1 cellular context compared by ENCODE assay signal in genomic region chr17:47279062-47279801, GRCh38.
TF ChIP-seq lines count a peak whose summit lies in the region.

No MANE protein-coding gene starts in this region.

TF ChIP-seq in GM12878, 131 proteins besides CTCF, POLR2A, EP300 and RAD21 (continued from another document and continues in another):
- TF ChIP-seq PRDM15 (CRISPR knock-in tag; IDR thresholded peaks at IDR 0.05) (no peak), NFXL1 (IDR thresholded peaks at IDR 0.05; ENCODE audit: borderline replicate concordance) (no peak), ZNF24 (IDR thresholded peaks at IDR 0.05) (no peak), NFIC (IDR thresholded peaks at IDR 0.05; ENCODE audit: low read depth, low read length) (peak; percentile 98), IRF4 (IDR thresholded peaks at IDR 0.05; ENCODE audit: low read depth, low read length) (peak; percentile 93), ELK1 (IDR thresholded peaks at IDR 0.05; ENCODE audit: low read depth, low read length) (no peak; the same call in none of the 2 replicates), SREBF1 (IDR thresholded peaks at IDR 0.05; ENCODE audit: low read length) (no peak), HDGF (IDR thresholded peaks at IDR 0.05) (no peak; the same call in 1 of the 2 replicates), E4F1 (IDR thresholded peaks at IDR 0.05; ENCODE audit: borderline replicate concordance, partially characterized antibody) (peak; percentile 29), CHD1 (IDR thresholded peaks at IDR 0.05; ENCODE audit: low read depth, low read length) (no peak), POLR2AphosphoS2 (IDR thresholded peaks at IDR 0.05; ENCODE audit: low read depth, low read length) (no peak), HDAC2 (IDR thresholded peaks at IDR 0.05) (no peak), SPI1 (IDR thresholded peaks at IDR 0.05; ENCODE audit: borderline replicate concordance, insufficient read depth, low read depth, low read length) (peak; percentile 87), SMC3 (IDR thresholded peaks at IDR 0.05; ENCODE audit: borderline replicate concordance, low read length) (0 out of 2 replicates have a peak, but pooled peaks have one; percentile 40), ESRRA (IDR thresholded peaks at IDR 0.05; ENCODE audit: low read length) (no peak), TARDBP (IDR thresholded peaks at IDR 0.05; ENCODE audit: borderline replicate concordance) (no peak), E2F8 (IDR thresholded peaks at IDR 0.05; ENCODE audit: low read depth, partially characterized antibody) (peak; percentile 64), BMI1 (IDR thresholded peaks at IDR 0.05; ENCODE audit: borderline replicate concordance) (no peak), JUND (IDR thresholded peaks at IDR 0.05; ENCODE audit: low read depth, low read length) (no peak), PKNOX1 (IDR thresholded peaks at IDR 0.05) (no peak), EGR1 (IDR thresholded peaks at IDR 0.05; ENCODE audit: borderline replicate concordance in 1 of 2, low read depth in 2 of 2, low read length in 2 of 2) (peak in 1 of 2 experiments; percentile 36; a peak in 1 of 3 replicates), ZBTB33 (IDR thresholded peaks at IDR 0.05) (no peak), CBX5 (IDR thresholded peaks at IDR 0.05; ENCODE audit: low read depth) (no peak; the same call in 1 of the 2 replicates), PAX8 (IDR thresholded peaks at IDR 0.05) (no peak), NR2C1 (IDR thresholded peaks at IDR 0.05) (0 out of 2 replicates have a peak, but pooled peaks have one; percentile 9), NBN (IDR thresholded peaks at IDR 0.05) (peak; percentile 92), ZNF274 (IDR thresholded peaks at IDR 0.05; ENCODE audit: insufficient read depth, insufficient read length) (no peak), MTA3 (IDR thresholded peaks at IDR 0.05; ENCODE audit: borderline replicate concordance, low read length) (peak; percentile 67; the same call in 1 of the 2 replicates), PAX5 (IDR thresholded peaks at IDR 0.05; ENCODE audit: borderline replicate concordance, low read depth, low read length) (peak; percentile 75), ZNF384 (IDR thresholded peaks at IDR 0.05; ENCODE audit: borderline replicate concordance, low read depth, low read length) (no peak), BCL3 (IDR thresholded peaks at IDR 0.05; ENCODE audit: borderline replicate concordance, insufficient read depth, low read depth, low read length, poor library complexity, severe bottlenecking) (peak; percentile 98), ZZZ3 (IDR thresholded peaks at IDR 0.05; ENCODE audit: control insufficient read depth, insufficient read length, low read depth) (no peak), TBL1XR1 (IDR thresholded peaks at IDR 0.05; ENCODE audit: low read depth, low read length) (no peak; the same call in 1 of the 2 replicates), ATF3 (IDR thresholded peaks at IDR 0.05; ENCODE audit: borderline replicate concordance, extremely low read depth, low read depth, low read length) (no peak), SMAD5 (IDR thresholded peaks at IDR 0.05; ENCODE audit: low read depth) (no peak), STAT3 (IDR thresholded peaks at IDR 0.05; ENCODE audit: low read depth, low read length) (no peak), EED (IDR thresholded peaks at IDR 0.05; ENCODE audit: low read depth) (peak; percentile 99), USF1 (IDR thresholded peaks at IDR 0.05; ENCODE audit: borderline replicate concordance, extremely low read length, insufficient read depth, low read depth, low read length) (no peak), CHD4 (IDR thresholded peaks at IDR 0.05) (no peak), NR2F1 (conservative IDR thresholded peaks at IDR 0.05) (peak; percentile 84), NR2C2 (IDR thresholded peaks at IDR 0.05; ENCODE audit: borderline replicate concordance, control insufficient read depth, insufficient read length, low read depth) (no peak), IKZF2 (IDR thresholded peaks at IDR 0.05) (peak; percentile 98), CHD2 (IDR thresholded peaks at IDR 0.05; ENCODE audit: borderline replicate concordance, low read depth, low read length) (peak; percentile 85; the same call in 1 of the 2 replicates), RELB (IDR thresholded peaks at IDR 0.05; ENCODE audit: low read depth) (peak; percentile 89), GABPA (IDR thresholded peaks at IDR 0.05; ENCODE audit: low read depth) (0 out of 2 replicates have a peak, but pooled peaks have one; percentile 66), MEF2B (IDR thresholded peaks at IDR 0.05; ENCODE audit: partially characterized antibody, poor library complexity, severe bottlenecking) (peak; percentile 100), POLR2AphosphoS5 (IDR thresholded peaks at IDR 0.05; ENCODE audit: low read length) (peak; percentile 57; the same call in 1 of the 2 replicates)
